ENCODE assay signal across 18 cellular contexts in the genomic region with DNA sequence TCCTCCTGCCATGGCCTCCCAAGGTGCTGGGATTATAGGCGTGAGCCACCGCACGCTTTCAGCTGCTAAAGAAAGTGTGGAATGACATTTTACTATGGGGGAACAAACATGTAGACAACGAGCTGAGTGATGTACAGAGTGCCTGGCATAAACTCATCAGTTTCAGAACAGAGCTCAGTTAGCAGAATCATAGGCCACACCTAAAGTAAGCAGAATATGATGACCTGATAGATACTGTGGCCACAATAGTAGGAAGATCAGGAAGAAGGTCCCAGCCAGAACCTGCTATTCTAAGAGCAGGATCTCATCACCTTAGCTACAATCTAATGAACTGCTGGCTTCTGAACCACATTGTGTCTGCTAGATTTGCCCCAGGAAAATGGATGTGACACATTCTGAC.
A peak's percentile ranks its signal among the peaks of the same experiment; 100 is the strongest.
DNase-seq lines count a peak whose midpoint lies in the region; ATAC-seq and TF ChIP-seq lines count a peak whose summit lies in the region.
"Had no signal": no experiment of that assay in that cellular context is flagged by ENCODE, and none has a peak within 500 bp of the region (broad histone marks: within the 10 kb centered on the region; RNA-seq: fewer than 3 reads in every experiment).

No MANE protein-coding gene starts in this region.

- intact Hi-C loops in activated T-helper 2 cell treated with anti-CD3 and anti-CD28 coated beads, Interferon-gamma antibody, Interleukin-2, Interleukin-4, amounts not matched to agents 10 μg/mL and 5 μg/mL and 100 μg/mL, durations not matched to agents 14 hours and 24 hours and 36 hours (cut with micrococcal nuclease) = loop anchor here (2.0 to 5.0 kb wide), 4 partner anchors 25 to 293 kb away; no protein-coding TSS in a partner anchor
- intact Hi-C loops in right lobe of liver (cut with DNase I) = no loop called here

- H3K4me3 ChIP-seq in right lobe of liver (no peak overlapping the region), tibial nerve (no peak overlapping the region)
- H3K4me3 ChIP-seq: HAP-1 had no signal

- H3K27ac ChIP-seq in right lobe of liver (no peak overlapping the region), tibial nerve (no peak overlapping the region)
- H3K27ac ChIP-seq: 22Rv1 had no signal

- H3K27me3 Mint-ChIP-seq in activated T-helper 2 cell treated with anti-CD3 and anti-CD28 coated beads, Interferon-gamma antibody, Interleukin-2, Interleukin-4, amounts not matched to agents 10 μg/mL and 5 μg/mL and 100 μg/mL, durations not matched to agents 14 hours and 24 hours and 36 hours (ENCODE audit: low read depth) = no peaks in the 10 kb centered on the region
- H3K27me3 Mint-ChIP-seq: CD4-positive, CD25-positive, alpha-beta regulatory T cell had no signal

- peak overlapping the region; percentile 9 to 86 for H3K27ac Mint-ChIP-seq in activated naive CD4-positive, alpha-beta T cell treated with anti-CD3 and anti-CD28 coated beads, Interleukin-2, amount 50 U/mL, for 72 hours
- peak overlapping the region; percentile 93 for H3K27ac Mint-ChIP-seq in activated T-helper 2 cell treated with anti-CD3 and anti-CD28 coated beads, Interferon-gamma antibody, Interleukin-2, Interleukin-4, amounts not matched to agents 10 μg/mL and 5 μg/mL and 100 μg/mL, durations not matched to agents 14 hours and 24 hours and 36 hours
- H3K27ac Mint-ChIP-seq: B cell had no signal

- DNase-seq in SIG-M5 treated with dmso at 0.1 percent for 504 hours (lab: John Stamatoyannopoulos, UW; ENCODE audit: unreplicated experiment) (peak; percentile 7), SIG-M5 (lab: John Stamatoyannopoulos, UW) (no peak), right lobe of liver (no peak), NCI-H146 treated with DMSO at 0.1 percent for 48 hours (lab: John Stamatoyannopoulos, UW; ENCODE audit: unreplicated experiment) (no peak), tibial nerve (ENCODE audit: low spot score in 2 of 2) (no peak)
- DNase-seq in activated naive CD4-positive, alpha-beta T cell treated with anti-CD3 and anti-CD28 coated beads, Interleukin-2, amount 50 U/mL, for 72 hours (ENCODE audit: low spot score in 2 of 2) = no peak
- no peak for DNase-seq in activated naive CD4-positive, alpha-beta T cell treated with anti-CD3 and anti-CD28 coated beads, Interleukin-2, amount 50 U/mL, for 16 hours
- DNase-seq in activated T-helper 2 cell treated with anti-CD3 and anti-CD28 coated beads, Interferon-gamma antibody, Interleukin-2, Interleukin-4, amounts not matched to agents 10 μg/mL and 5 μg/mL and 100 μg/mL, durations not matched to agents 14 hours and 24 hours and 36 hours (ENCODE audit: low spot score) = no peak
- DNase-seq: Calu3; CD4-positive, CD25-positive, alpha-beta regulatory T cell; DMS53; MV-4-11; NCI-H1417; NCI-H1930; NCI-H526 treated with DMSO at 0.1 percent for 48 hours had no signal

- H3K4me1 ChIP-seq in right lobe of liver (no peaks in the 10 kb centered on the region), tibial nerve (peaks cover 0 to 7% (median 0%) of the 10 kb centered on the region in 4 donors)
- H3K4me1 ChIP-seq: HAP-1 had no signal

- WGBS in right lobe of liver (ENCODE audit: insufficient coverage, low coverage, low lambda C conversion rate, missing lambda C conversion rate) = 92% methylated on average over 3 of the region's 4 CpGs
- WGBS in tibial nerve, 2 donors = 82 to 95% methylated on average over 4 of the region's 4 CpGs

- ATAC-seq in activated naive CD4-positive, alpha-beta T cell treated with anti-CD3 and anti-CD28 coated beads, Interleukin-2, amount 50 U/mL, for 72 hours = peak in 1 of 2 donors; percentile 29
- no peak for ATAC-seq in right lobe of liver

- H3K4me3 Mint-ChIP-seq in activated T-helper 2 cell treated with anti-CD3 and anti-CD28 coated beads, Interferon-gamma antibody, Interleukin-2, Interleukin-4, amounts not matched to agents 10 μg/mL and 5 μg/mL and 100 μg/mL, durations not matched to agents 14 hours and 24 hours and 36 hours (ENCODE audit: low read depth) = peak overlapping the region; percentile 27
- H3K4me3 Mint-ChIP-seq: B cell had no signal

- peaks cover 7% of the 10 kb centered on the region in 2 donors for H3K9me3 Mint-ChIP-seq in activated naive CD4-positive, alpha-beta T cell treated with anti-CD3 and anti-CD28 coated beads, Interleukin-2, amount 50 U/mL, for 72 hours
- peaks cover 27% of the 10 kb centered on the region for H3K9me3 Mint-ChIP-seq in activated T-helper 2 cell treated with anti-CD3 and anti-CD28 coated beads, Interferon-gamma antibody, Interleukin-2, Interleukin-4, amounts not matched to agents 10 μg/mL and 5 μg/mL and 100 μg/mL, durations not matched to agents 14 hours and 24 hours and 36 hours

- H3K36me3 Mint-ChIP-seq in activated naive CD4-positive, alpha-beta T cell treated with anti-CD3 and anti-CD28 coated beads, Interleukin-2, amount 50 U/mL, for 72 hours = peaks cover 6 to 22% of the 10 kb centered on the region in 2 donors
- peaks cover 70% of the 10 kb centered on the region for H3K36me3 Mint-ChIP-seq in activated T-helper 2 cell treated with anti-CD3 and anti-CD28 coated beads, Interferon-gamma antibody, Interleukin-2, Interleukin-4, amounts not matched to agents 10 μg/mL and 5 μg/mL and 100 μg/mL, durations not matched to agents 14 hours and 24 hours and 36 hours (ENCODE audit: low read depth)
- H3K36me3 Mint-ChIP-seq: CD4-positive, CD25-positive, alpha-beta regulatory T cell had no signal

- H3K9me3 ChIP-seq in right lobe of liver (no peaks in the 10 kb centered on the region), tibial nerve (no peaks in the 10 kb centered on the region)
- H3K9me3 ChIP-seq: HAP-1 had no signal

- no peak for TF ChIP-seq EP300 in tibial nerve (IDR thresholded peaks at IDR 0.05)

- TF ChIP-seq CTCF in right lobe of liver (IDR thresholded peaks at IDR 0.05) (no peak), tibial nerve (IDR thresholded peaks at IDR 0.05) (no peak)

- peaks cover 77% of the 10 kb centered on the region for H3K4me1 Mint-ChIP-seq in activated T-helper 2 cell treated with anti-CD3 and anti-CD28 coated beads, Interferon-gamma antibody, Interleukin-2, Interleukin-4, amounts not matched to agents 10 μg/mL and 5 μg/mL and 100 μg/mL, durations not matched to agents 14 hours and 24 hours and 36 hours (ENCODE audit: low read depth)

- H3K27me3 ChIP-seq in right lobe of liver = no peaks in the 10 kb centered on the region
- H3K27me3 ChIP-seq in tibial nerve = no peaks in the 10 kb centered on the region

- no peak for TF ChIP-seq POLR2A in right lobe of liver (IDR thresholded peaks at IDR 0.05)
- no peak for TF ChIP-seq POLR2A in tibial nerve (IDR thresholded peaks at IDR 0.05)

- H3K36me3 ChIP-seq in right lobe of liver (no peaks in the 10 kb centered on the region), tibial nerve (no peaks in the 10 kb centered on the region)
- H3K36me3 ChIP-seq: HAP-1 had no signal
